9 cellular contexts compared by ENCODE assay signal in the genomic region with DNA sequence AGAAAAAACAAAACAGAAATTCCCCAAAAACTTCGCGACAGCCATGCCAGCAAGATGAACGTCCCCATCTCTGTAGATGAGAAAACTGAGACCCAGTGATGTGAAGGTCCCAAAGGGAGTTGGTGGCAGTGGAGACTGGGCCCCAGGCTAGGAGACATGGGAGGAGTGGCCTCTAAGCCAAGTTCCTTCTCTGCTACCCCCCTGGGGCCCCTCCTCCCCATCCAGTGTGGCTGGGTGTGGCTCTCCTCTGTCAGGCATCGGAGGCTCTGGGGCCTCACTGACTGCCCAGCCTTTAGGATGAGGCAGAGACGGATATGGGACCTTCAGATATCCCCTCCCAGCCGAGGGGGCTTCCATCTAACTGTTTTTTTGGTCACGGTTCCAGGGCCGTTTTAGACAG. TPM values are rescaled to one million over a fixed set of nuclear protein-coding genes. Genes with fewer than 3 reads are reported as not detected.
A peak's percentile ranks its signal among the peaks of the same experiment; 100 is the strongest.
DNase-seq lines count a peak whose midpoint lies in the region; ATAC-seq and TF ChIP-seq lines count a peak whose summit lies in the region.
"Had no signal": no experiment of that assay in that cellular context is flagged by ENCODE, and none has a peak within 500 bp of the region (broad histone marks: within the 10 kb centered on the region; RNA-seq: fewer than 3 reads in every experiment).

No MANE protein-coding gene starts in this region.

- H2BK15ac ChIP-seq in H9 (ENCODE audit: low read depth, low read length) = no peak overlapping the region

- peaks cover 42% of the 10 kb centered on the region for H3K4me1 ChIP-seq in CD4-positive, CD25-positive, alpha-beta regulatory T cell (ENCODE audit: control insufficient read depth, insufficient read depth, low read length, poor library complexity, severe bottlenecking)
- no peaks in the 10 kb centered on the region for H3K4me1 ChIP-seq in H9 (ENCODE audit: insufficient read depth, low read length)
- H3K4me1 ChIP-seq in mononuclear cell (ENCODE audit: insufficient read depth, low read length) = peaks cover 97% of the 10 kb centered on the region

- H3K79me1 ChIP-seq in H9 (ENCODE audit: insufficient read depth, low read depth, low read length, poor library complexity, severe bottlenecking) = no peaks in the 10 kb centered on the region

- no peaks in the 10 kb centered on the region for H3K79me2 ChIP-seq in H9 (ENCODE audit: insufficient read depth, low read length)

- no peak overlapping the region for H3K56ac ChIP-seq in H9 (ENCODE audit: insufficient read length, low read depth, low read length)

- CTCF ChIA-PET in activated B cell treated with CpG ODN at 0.5 μM for 24 hours (lab: Charles Lee) = interaction anchor here (5.1 kb wide), 1 partner anchor 35 kb away, joined by 31 read pairs; no protein-coding TSS in a partner anchor

- H3K23ac ChIP-seq in H9 (ENCODE audit: insufficient read length, low read depth, low read length) = no peak overlapping the region

- H2BK5ac ChIP-seq in H9 (ENCODE audit: insufficient read length, low read length) = no peak overlapping the region

- H3K9me3 Mint-ChIP-seq in CD4-positive, CD25-positive, alpha-beta regulatory T cell = no peaks in the 10 kb centered on the region
- H3K9me3 Mint-ChIP-seq in H9 = no peaks in the 10 kb centered on the region
- H3K9me3 Mint-ChIP-seq in activated B cell treated with CpG ODN at 0.5 μM for 24 hours = no peaks in the 10 kb centered on the region

- peak overlapping the region in 2 of 4 donors; percentile 27 to 65 for H3K4me3 Mint-ChIP-seq in CD4-positive, CD25-positive, alpha-beta regulatory T cell
- H3K4me3 Mint-ChIP-seq in H9 (no peak overlapping the region), activated B cell treated with CpG ODN at 0.5 μM for 24 hours (peak overlapping the region; percentile 75)

- H2BK120ac ChIP-seq in H9 (ENCODE audit: low read depth, low read length, poor library complexity, severe bottlenecking) = no peak overlapping the region

- POLR2A ChIA-PET in activated B cell treated with CpG ODN at 0.5 μM for 24 hours (lab: Charles Lee) = interaction anchor here (1.5 to 7.5 kb wide), 3 partner anchors 12 to 243 kb away, joined by 5 to 91 read pairs (median 7); partner anchors contain the start of genes FCHSD2 and RELT

- H2BK12ac ChIP-seq in H9 (ENCODE audit: insufficient read length, low read depth, low read length) = no peak overlapping the region

- no peak overlapping the region for H3K27ac ChIP-seq in CD4-positive, CD25-positive, alpha-beta regulatory T cell (ENCODE audit: insufficient read depth, low read length, poor library complexity, severe bottlenecking)
- H3K27ac ChIP-seq in H9 (ENCODE audit: insufficient read length, low read depth, low read length) = no peak overlapping the region
- H3K27ac ChIP-seq: SJSA1 had no signal

- peak overlapping the region in 2 of 3 donors; percentile 82 to 86 for H3K27ac Mint-ChIP-seq in CD4-positive, CD25-positive, alpha-beta regulatory T cell
- H3K27ac Mint-ChIP-seq in H9 (peak overlapping the region in 2 of 3 experiments; percentile 73 to 77; a peak in 3 of 7 replicates), activated B cell treated with CpG ODN at 0.5 μM for 24 hours (peak overlapping the region; percentile 89)

- ATAC-seq in CD4-positive, CD25-positive, alpha-beta regulatory T cell (ENCODE audit: low read depth in 2 of 2) = no peak
- ATAC-seq in activated B cell treated with CpG ODN at 0.5 μM for 24 hours (ENCODE audit: low read depth) (peak; percentile 38), SK-N-SH treated with all-trans-retinoic acid at 6 μM for 48 hours (no peak), HG03039 (IDR thresholded peaks at IDR 0.05; ENCODE audit: unreplicated experiment) (no peak)

- H3K14ac ChIP-seq in H9 (ENCODE audit: insufficient read depth, low read length) = no peak overlapping the region

- WGBS in H9 (ENCODE audit: extremely low coverage, insufficient read length, low lambda C conversion rate) = no CpG with 5 or more reads among the region's 8 CpGs

- no peaks in the 10 kb centered on the region for H3K27me3 ChIP-seq in CD4-positive, CD25-positive, alpha-beta regulatory T cell (ENCODE audit: control insufficient read depth, insufficient read depth, low read length)
- no peaks in the 10 kb centered on the region for H3K27me3 ChIP-seq in H9 (ENCODE audit: insufficient read depth, low read length)
- no peaks in the 10 kb centered on the region for H3K27me3 ChIP-seq in mononuclear cell (ENCODE audit: insufficient read depth, low read length)
- H3K27me3 ChIP-seq: SJSA1 had no signal

- H3K36me3 ChIP-seq in CD4-positive, CD25-positive, alpha-beta regulatory T cell (ENCODE audit: control insufficient read depth, insufficient read depth, low read length) = peaks cover 4% of the 10 kb centered on the region
- H3K36me3 ChIP-seq: SJSA1 had no signal

- no peaks in the 10 kb centered on the region for H3K27me3 Mint-ChIP-seq in CD4-positive, CD25-positive, alpha-beta regulatory T cell
- H3K27me3 Mint-ChIP-seq in H9 (ENCODE audit: low read depth) = no peaks in the 10 kb centered on the region; the same call in 1 of the 2 replicates
- no peaks in the 10 kb centered on the region for H3K27me3 Mint-ChIP-seq in activated B cell treated with CpG ODN at 0.5 μM for 24 hours

- H2AFZ ChIP-seq in H9 (ENCODE audit: low read length) = no peak overlapping the region

- no peak for DNase-seq in CD4-positive, CD25-positive, alpha-beta regulatory T cell
- no peak for DNase-seq in H9
- peak; percentile 53 for DNase-seq in activated B cell treated with CpG ODN at 0.5 μM for 24 hours
- DNase-seq in HK-2 (ENCODE audit: unreplicated experiment) = no peak
- no peak for DNase-seq in hippocampal formation (lab: John Stamatoyannopoulos, UW)

- no peak overlapping the region for H3K4ac ChIP-seq in H9 (ENCODE audit: low read depth, low read length)

- no peaks in the 10 kb centered on the region for H3K36me3 Mint-ChIP-seq in CD4-positive, CD25-positive, alpha-beta regulatory T cell
- H3K36me3 Mint-ChIP-seq in H9 (ENCODE audit: insufficient read depth in 1 of 3, low read depth in 3 of 3) (peaks cover 0 to 2% (median 0%) of the 10 kb centered on the region in 3 experiments; a peak in 2 of 7 replicates), activated B cell treated with CpG ODN at 0.5 μM for 24 hours (ENCODE audit: low read depth) (peaks cover 23% of the 10 kb centered on the region)

- no peak overlapping the region for H3K9ac ChIP-seq in H9 (ENCODE audit: extremely low read depth, insufficient read length, low read length)

- H2BK20ac ChIP-seq in H9 (ENCODE audit: low read depth, low read length, poor library complexity, severe bottlenecking) = no peak overlapping the region

- no peaks in the 10 kb centered on the region for H3K23me2 ChIP-seq in H9 (ENCODE audit: insufficient read length, low read depth, low read length, poor library complexity, severe bottlenecking)

- no peak overlapping the region for H2AK5ac ChIP-seq in H9 (ENCODE audit: insufficient read length, low read length)

- intact Hi-C loops in activated B cell treated with CpG ODN at 0.5 μM for 24 hours (cut with micrococcal nuclease) = loop anchor here (5.0 to 10.0 kb wide), 5 partner anchors 99 to 1161 kb away; partner anchors contain the start of gene INPPL1

- no peak overlapping the region for H3K4me2 ChIP-seq in H9 (ENCODE audit: insufficient read depth, insufficient read length, low read length)

- no peaks in the 10 kb centered on the region for H3K9me3 ChIP-seq in CD4-positive, CD25-positive, alpha-beta regulatory T cell (ENCODE audit: control insufficient read depth in 2 of 2, low read length in 2 of 2)
- no peaks in the 10 kb centered on the region for H3K9me3 ChIP-seq in H9 (ENCODE audit: control insufficient read depth, low read depth, low read length)
- no peaks in the 10 kb centered on the region for H3K9me3 ChIP-seq in mononuclear cell (ENCODE audit: low read depth, low read length)
- H3K9me3 ChIP-seq: SJSA1 had no signal

- H3K4me1 Mint-ChIP-seq in CD4-positive, CD25-positive, alpha-beta regulatory T cell = peaks cover 0 to 69% (median 35%) of the 10 kb centered on the region in 4 donors
- H3K4me1 Mint-ChIP-seq in H9 (peaks cover 31 to 47% of the 10 kb centered on the region in 2 experiments), activated B cell treated with CpG ODN at 0.5 μM for 24 hours (peaks cover 96% of the 10 kb centered on the region)

- no peak overlapping the region for H4K5ac ChIP-seq in H9 (ENCODE audit: insufficient read length, low read depth, low read length)

- no peak overlapping the region for H4K91ac ChIP-seq in H9 (ENCODE audit: insufficient read length, low read depth, low read length)

- TF ChIP-seq CTCF in H9 (conservative IDR thresholded peaks at IDR 0.05) = no peak
- TF ChIP-seq CTCF in activated B cell treated with CpG ODN at 0.5 μM for 24 hours (IDR thresholded peaks at IDR 0.05) = no peak

- H4K20me1 ChIP-seq in H9 (ENCODE audit: control insufficient read depth, insufficient read depth, insufficient read length) = no peaks in the 10 kb centered on the region

- no peak overlapping the region for H3K18ac ChIP-seq in H9 (ENCODE audit: insufficient read length, low read depth, low read length)

- no peak overlapping the region for H3T11ph ChIP-seq in H9 (ENCODE audit: low read length)

- H4K8ac ChIP-seq in H9 (replicated peaks; ENCODE audit: insufficient read length, low read depth, low read length) = no peak overlapping the region

- H3K4me3 ChIP-seq in CD4-positive, CD25-positive, alpha-beta regulatory T cell (ENCODE audit: low read depth, low read length) = no peak overlapping the region
- peak overlapping the region; percentile 29 for H3K4me3 ChIP-seq in mononuclear cell (ENCODE audit: low read length)
- H3K4me3 ChIP-seq: SJSA1 had no signal

TF ChIP-seq in SK-N-SH treated with all-trans-retinoic acid at 6 μM for 48 hours, 23 proteins besides CTCF, POLR2A, EP300 and RAD21 (continues in another document):
- TF ChIP-seq ZNF8 (CRISPR knock-in tag; IDR thresholded peaks at IDR 0.05) (no peak), ZFP3 (CRISPR knock-in tag; IDR thresholded peaks at IDR 0.05) (no peak), BACH2 (CRISPR knock-in tag; IDR thresholded peaks at IDR 0.05; ENCODE audit: borderline replicate concordance) (no peak), CREB5 (CRISPR knock-in tag; IDR thresholded peaks at IDR 0.05; ENCODE audit: low read depth) (no peak), ZNF565 (CRISPR knock-in tag; conservative IDR thresholded peaks at IDR 0.05; ENCODE audit: low read depth) (no peak)

RNA-seq across cellular contexts. Expression of gene RELT, which starts 9.8 kb away (rescaled TPM):
- total RNA-seq in CD4-positive, CD25-positive, alpha-beta regulatory T cell = 117 TPM
- 1 to 10 TPM; 2.0 to 3.3 (median 2.9) TPM for polyA plus RNA-seq in CD4-positive, CD25-positive, alpha-beta regulatory T cell
- total RNA-seq in H9 (2021) (10.2 TPM in 2 replicates), activated B cell treated with CpG ODN at 0.5 μM for 24 hours (81.8 and 90.1 TPM in 2 replicates), mononuclear cell (64.0 TPM)
